16 cellular contexts compared by ENCODE assay signal in the genomic region with DNA sequence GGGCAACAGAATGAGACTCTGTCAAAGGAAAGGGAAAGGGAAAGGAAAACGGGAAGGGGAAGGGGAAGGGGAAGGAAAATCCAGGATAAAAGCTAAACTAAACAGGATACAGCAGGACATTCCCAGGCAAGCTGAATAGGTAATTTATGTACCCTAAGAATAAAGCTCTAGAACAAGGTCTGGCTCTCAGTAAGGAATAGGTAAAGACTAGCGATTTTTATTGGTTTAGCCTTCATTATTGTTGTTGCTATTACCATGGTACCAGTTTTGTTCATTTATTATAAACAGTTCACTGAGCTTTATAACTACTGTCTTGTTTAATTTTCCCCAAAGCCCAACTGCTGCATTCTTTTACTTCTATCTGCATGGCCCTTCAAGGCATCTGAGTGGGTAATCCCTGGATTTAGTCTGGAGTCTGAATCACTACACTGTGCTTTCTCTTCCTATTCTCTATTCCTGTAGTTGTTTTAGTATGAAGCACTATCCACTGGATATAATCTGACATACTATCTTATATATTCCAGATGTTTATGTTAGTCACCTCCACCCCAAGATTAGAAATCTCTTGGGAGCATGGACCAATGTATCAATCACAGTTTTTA.
"Had no signal": no experiment of that assay in that cellular context is flagged by ENCODE, and none has a peak within 500 bp of the region (broad histone marks: within the 10 kb centered on the region; RNA-seq: fewer than 3 reads in every experiment).

No MANE protein-coding gene starts in this region.

- FAIRE-seq: astrocyte, bronchial epithelial cell, frontal cortex had no signal

- H3K9me2 ChIP-seq: SK-N-SH had no signal

- H3K4me3 ChIP-seq: lung, skin epidermis had no signal

- H2AFZ ChIP-seq: parathyroid adenoma had no signal

- ATAC-seq: effector memory CD8-positive, alpha-beta T cell; left cardiac atrium; naive thymus-derived CD4-positive, alpha-beta T cell; stimulated activated naive CD8-positive, alpha-beta T cell treated with anti-CD3 and anti-CD28 coated beads, Interleukin-15, amount 100 ng/mL, for 72 hours had no signal

- H3K27ac ChIP-seq: parathyroid adenoma, skin epidermis had no signal

- H3K4me1 ChIP-seq: parathyroid adenoma had no signal

- H3K79me2 ChIP-seq: parathyroid adenoma had no signal

- DNase-seq: activated CD4-positive, CD25-positive, alpha-beta regulatory T cell treated with anti-CD3 and anti-CD28 coated beads, Interleukin-2, amount 50 U/mL, for 72 hours; dermis blood vessel endothelial cell; effector memory CD8-positive, alpha-beta T cell; head of caudate nucleus; left cardiac atrium; naive thymus-derived CD4-positive, alpha-beta T cell; retina; SK-N-SH; stimulated activated naive CD8-positive, alpha-beta T cell treated with anti-CD3 and anti-CD28 coated beads, Interleukin-15, amount 100 ng/mL, for 72 hours; T-helper 1 cell had no signal

- H3K9me3 ChIP-seq: SK-N-SH had no signal

- H3K9ac ChIP-seq: parathyroid adenoma, SK-N-SH had no signal

- H3K4me2 ChIP-seq: SK-N-SH had no signal
